10 cellular contexts compared by ENCODE assay signal in genomic region chr11:12803086-12803826, GRCh38.
DNase-seq lines count a peak whose midpoint lies in the region; ATAC-seq and TF ChIP-seq lines count a peak whose summit lies in the region.
"Had no signal": no experiment of that assay in that cellular context is flagged by ENCODE, and none has a peak within 500 bp of the region (broad histone marks: within the 10 kb centered on the region; RNA-seq: fewer than 3 reads in every experiment).

No MANE protein-coding gene starts in this region.

- H3K27ac Mint-ChIP-seq in H9 = peak overlapping the region; percentile 64 to 93 (median 78); a peak in 6 of 7 replicates
- peak overlapping the region; percentile 92 for H3K27ac Mint-ChIP-seq in WTC11
- no peak overlapping the region for H3K27ac Mint-ChIP-seq in activated T-helper 1 cell treated with anti-CD3 and anti-CD28 coated beads, Interleukin-12 subunit alpha, Interleukin-12 subunit beta, Interleukin-2, Interleukin-4 antibody, amounts not matched to agents 30 ng/mL and 10 ng/mL and 1 ng/mL, durations not matched to agents 14 hours and 24 hours and 36 hours
- H3K27ac Mint-ChIP-seq: activated naive CD4-positive, alpha-beta T cell treated with anti-CD3 and anti-CD28 coated beads, Interleukin-2, amount 50 U/mL, for 72 hours had no signal

- H3K4me1 ChIP-seq in H9 (ENCODE audit: insufficient read depth, low read length) (peaks cover 38% of the 10 kb centered on the region), gastroesophageal sphincter (peaks cover 3 to 72% (median 18%) of the 10 kb centered on the region in 3 donors)

- no peak for TF ChIP-seq EP300 in gastroesophageal sphincter (IDR thresholded peaks at IDR 0.05)

- no peak overlapping the region; the same call in 1 of the 2 replicates for H3K4ac ChIP-seq in H9 (ENCODE audit: low read depth, low read length)

- H3K4me3 Mint-ChIP-seq in H9 = no peak overlapping the region
- no peak overlapping the region for H3K4me3 Mint-ChIP-seq in WTC11
- no peak overlapping the region for H3K4me3 Mint-ChIP-seq in activated T-helper 1 cell treated with anti-CD3 and anti-CD28 coated beads, Interleukin-12 subunit alpha, Interleukin-12 subunit beta, Interleukin-2, Interleukin-4 antibody, amounts not matched to agents 30 ng/mL and 10 ng/mL and 1 ng/mL, durations not matched to agents 14 hours and 24 hours and 36 hours

- no peak overlapping the region for H2BK120ac ChIP-seq in H9 (ENCODE audit: low read depth, low read length, poor library complexity, severe bottlenecking)

- no peaks in the 10 kb centered on the region for H3K27me3 ChIP-seq in H9 (ENCODE audit: insufficient read depth, low read length)
- H3K27me3 ChIP-seq in gastroesophageal sphincter = no peaks in the 10 kb centered on the region

- no peak for TF ChIP-seq POLR2A in gastroesophageal sphincter (IDR thresholded peaks at IDR 0.05)

- no peak overlapping the region for H3K4me3 ChIP-seq in gastroesophageal sphincter
- H3K4me3 ChIP-seq in retinal pigment epithelial cell (ENCODE audit: low read length) = no peak overlapping the region

- H3T11ph ChIP-seq in H9 (ENCODE audit: low read length) = no peak overlapping the region

- H3K27ac ChIP-seq in H9 (ENCODE audit: insufficient read length, low read depth, low read length) (no peak overlapping the region), gastroesophageal sphincter (peak overlapping the region; percentile 22 to 76 (median 68))

- TF ChIP-seq CTCF in H9 (conservative IDR thresholded peaks at IDR 0.05) = no peak
- TF ChIP-seq CTCF in WTC11 (IDR thresholded peaks at IDR 0.05) = no peak
- no peak for TF ChIP-seq CTCF in gastroesophageal sphincter (IDR thresholded peaks at IDR 0.05)
- TF ChIP-seq CTCF in retinal pigment epithelial cell (conservative IDR thresholded peaks at IDR 0.05; ENCODE audit: low read depth, low read length) = no peak

- no peak overlapping the region for H4K91ac ChIP-seq in H9 (ENCODE audit: insufficient read length, low read depth, low read length)

- H4K20me1 ChIP-seq in H9 (ENCODE audit: control insufficient read depth, insufficient read depth, insufficient read length) = no peaks in the 10 kb centered on the region

- H3K27me3 Mint-ChIP-seq in H9 (ENCODE audit: low read depth) = no peaks in the 10 kb centered on the region
- no peaks in the 10 kb centered on the region for H3K27me3 Mint-ChIP-seq in WTC11 (ENCODE audit: low read depth)
- peaks cover 34% of the 10 kb centered on the region for H3K27me3 Mint-ChIP-seq in activated T-helper 1 cell treated with anti-CD3 and anti-CD28 coated beads, Interleukin-12 subunit alpha, Interleukin-12 subunit beta, Interleukin-2, Interleukin-4 antibody, amounts not matched to agents 30 ng/mL and 10 ng/mL and 1 ng/mL, durations not matched to agents 14 hours and 24 hours and 36 hours (ENCODE audit: insufficient read depth)

- no peaks in the 10 kb centered on the region for H3K36me3 ChIP-seq in gastroesophageal sphincter

- H3K79me2 ChIP-seq in H9 (ENCODE audit: insufficient read depth, low read length) = peaks cover 2% of the 10 kb centered on the region; the same call in 1 of the 2 replicates

- H3K9me3 ChIP-seq in H9 (ENCODE audit: control insufficient read depth, low read depth, low read length) (no peaks in the 10 kb centered on the region), gastroesophageal sphincter (no peaks in the 10 kb centered on the region)

- H3K56ac ChIP-seq in H9 (ENCODE audit: insufficient read length, low read depth, low read length) = no peak overlapping the region

- H3K36me3 Mint-ChIP-seq in H9 (ENCODE audit: insufficient read depth in 1 of 3, low read depth in 3 of 3) = no peaks in the 10 kb centered on the region; a peak in 1 of 7 replicates
- no peaks in the 10 kb centered on the region for H3K36me3 Mint-ChIP-seq in WTC11
- H3K36me3 Mint-ChIP-seq in activated T-helper 1 cell treated with anti-CD3 and anti-CD28 coated beads, Interleukin-12 subunit alpha, Interleukin-12 subunit beta, Interleukin-2, Interleukin-4 antibody, amounts not matched to agents 30 ng/mL and 10 ng/mL and 1 ng/mL, durations not matched to agents 14 hours and 24 hours and 36 hours (ENCODE audit: low read depth) = no peaks in the 10 kb centered on the region
- H3K36me3 Mint-ChIP-seq: activated naive CD4-positive, alpha-beta T cell treated with anti-CD3 and anti-CD28 coated beads, Interleukin-2, amount 50 U/mL, for 72 hours had no signal

- no peaks in the 10 kb centered on the region for H3K23me2 ChIP-seq in H9 (ENCODE audit: insufficient read length, low read depth, low read length, poor library complexity, severe bottlenecking)

- H4K8ac ChIP-seq in H9 (replicated peaks; ENCODE audit: insufficient read length, low read depth, low read length) = no peak overlapping the region

- no peak overlapping the region for H4K5ac ChIP-seq in H9 (ENCODE audit: insufficient read length, low read depth, low read length)

- H2AFZ ChIP-seq in H9 (ENCODE audit: low read length) = no peak overlapping the region

- no peak overlapping the region for H2BK15ac ChIP-seq in H9 (ENCODE audit: low read depth, low read length)

- CTCF ChIA-PET in WTC11 (lab: Charles Lee) = interaction anchor here (1.0 to 1.1 kb wide), 3 partner anchors 11 to 207 kb away, joined by 3 to 4 read pairs (median 3); no protein-coding TSS in a partner anchor

- WGBS in H9 (ENCODE audit: extremely low coverage, insufficient read length, low lambda C conversion rate) = no CpG with 5 or more reads among the region's 7 CpGs
- WGBS in gastroesophageal sphincter (ENCODE audit: low coverage in 1 of 2), 2 donors = 22 to 38% methylated on average over 3 to 7 of the region's 7 CpGs

- H3K4me1 Mint-ChIP-seq in H9 = peaks cover 77 to 80% of the 10 kb centered on the region in 2 experiments
- H3K4me1 Mint-ChIP-seq in WTC11 = peaks cover 89% of the 10 kb centered on the region
- H3K4me1 Mint-ChIP-seq in activated T-helper 1 cell treated with anti-CD3 and anti-CD28 coated beads, Interleukin-12 subunit alpha, Interleukin-12 subunit beta, Interleukin-2, Interleukin-4 antibody, amounts not matched to agents 30 ng/mL and 10 ng/mL and 1 ng/mL, durations not matched to agents 14 hours and 24 hours and 36 hours (ENCODE audit: low read depth) = peaks cover 17% of the 10 kb centered on the region

- peak overlapping the region; percentile 31 for H2BK12ac ChIP-seq in H9 (ENCODE audit: insufficient read length, low read depth, low read length)

- intact Hi-C loops in activated T-helper 1 cell treated with anti-CD3 and anti-CD28 coated beads, Interleukin-12 subunit alpha, Interleukin-12 subunit beta, Interleukin-2, Interleukin-4 antibody, amounts not matched to agents 30 ng/mL and 10 ng/mL and 1 ng/mL, durations not matched to agents 14 hours and 24 hours and 36 hours (cut with micrococcal nuclease) = no loop called here

- H3K18ac ChIP-seq in H9 (ENCODE audit: insufficient read length, low read depth, low read length) = peak overlapping the region; percentile 83

- H2BK5ac ChIP-seq in H9 (ENCODE audit: insufficient read length, low read length) = no peak overlapping the region

- ATAC-seq in WTC11 (no peak), gastroesophageal sphincter (no peak)

- POLR2A ChIA-PET in WTC11 (lab: Charles Lee) = interaction anchor here (0.7 kb wide), 1 partner anchor 20 kb away, joined by 3 read pairs; no protein-coding TSS in a partner anchor

- H3K23ac ChIP-seq in H9 (ENCODE audit: insufficient read length, low read depth, low read length) = no peak overlapping the region

- DNase-seq in H9 (no peak), WTC11 (ENCODE audit: low spot score) (no peak), retinal pigment epithelial cell (ENCODE audit: low read depth) (peak; percentile 91), NCI-H526 (lab: John Stamatoyannopoulos, UW) (no peak), NCI-H524 treated with DMSO at 0.1 percent for 48 hours (lab: John Stamatoyannopoulos, UW) (no peak)
- DNase-seq in activated CD8-positive, alpha-beta memory T cell treated with anti-CD3 and anti-CD28 coated beads, Interleukin-2, amount 50 U/mL, for 4 hours = no peak
- no peak for DNase-seq in activated T-helper 1 cell treated with anti-CD3 and anti-CD28 coated beads, Interleukin-12 subunit alpha, Interleukin-12 subunit beta, Interleukin-2, Interleukin-4 antibody, amounts not matched to agents 30 ng/mL and 10 ng/mL and 1 ng/mL, durations not matched to agents 14 hours and 24 hours and 36 hours (ENCODE audit: low spot score)
- DNase-seq: NCI-H446 treated with DMSO at 0.1 percent for 48 hours had no signal

- peaks cover 5% of the 10 kb centered on the region for H3K79me1 ChIP-seq in H9 (ENCODE audit: insufficient read depth, low read depth, low read length, poor library complexity, severe bottlenecking)

- H2AK5ac ChIP-seq in H9 (ENCODE audit: insufficient read length, low read length) = no peak overlapping the region

- peak overlapping the region; percentile 75; the same call in 1 of the 2 replicates for H3K14ac ChIP-seq in H9 (ENCODE audit: insufficient read depth, low read length)

- no peak overlapping the region for H3K4me2 ChIP-seq in H9 (ENCODE audit: insufficient read depth, insufficient read length, low read length)

- no peak overlapping the region for H3K9ac ChIP-seq in H9 (ENCODE audit: extremely low read depth, insufficient read length, low read length)

- H2BK20ac ChIP-seq in H9 (ENCODE audit: low read depth, low read length, poor library complexity, severe bottlenecking) = no peak overlapping the region

- H3K9me3 Mint-ChIP-seq in H9 = no peaks in the 10 kb centered on the region
- no peaks in the 10 kb centered on the region for H3K9me3 Mint-ChIP-seq in WTC11
- H3K9me3 Mint-ChIP-seq in activated T-helper 1 cell treated with anti-CD3 and anti-CD28 coated beads, Interleukin-12 subunit alpha, Interleukin-12 subunit beta, Interleukin-2, Interleukin-4 antibody, amounts not matched to agents 30 ng/mL and 10 ng/mL and 1 ng/mL, durations not matched to agents 14 hours and 24 hours and 36 hours = no peaks in the 10 kb centered on the region
- H3K9me3 Mint-ChIP-seq: activated naive CD4-positive, alpha-beta T cell treated with anti-CD3 and anti-CD28 coated beads, Interleukin-2, amount 50 U/mL, for 72 hours had no signal

TF ChIP-seq in WTC11, 78 proteins besides CTCF, POLR2A, EP300 and RAD21 (continues in another document):
- TF ChIP-seq ZBTB43 (CRISPR knock-in tag; IDR thresholded peaks at IDR 0.05) (no peak), ZNF396 (CRISPR knock-in tag; IDR thresholded peaks at IDR 0.05; ENCODE audit: borderline replicate concordance) (no peak)
